19 cellular contexts compared by ENCODE assay signal in genomic region chr6:157063176-157063934, GRCh38.
DNase-seq lines count a peak whose midpoint lies in the region; ATAC-seq and TF ChIP-seq lines count a peak whose summit lies in the region.
"Had no signal": no experiment of that assay in that cellular context is flagged by ENCODE, and none has a peak within 500 bp of the region (broad histone marks: within the 10 kb centered on the region; RNA-seq: fewer than 3 reads in every experiment).

No MANE protein-coding gene starts in this region.

- H3K9ac ChIP-seq in colonic mucosa (ENCODE audit: low read depth in 2 of 2, low read length in 2 of 2): no peak overlapping the region

- intact Hi-C loops in colonic mucosa (cut with DNase I): no loop called here

- no peak for DNase-seq in activated CD4-positive, CD25-positive, alpha-beta regulatory T cell (lab: John Stamatoyannopoulos, UW)
- DNase-seq in NCI-H1048 (lab: John Stamatoyannopoulos, UW) (peak; percentile 29), naive B cell (no peak), COLO668 (lab: John Stamatoyannopoulos, UW; ENCODE audit: unreplicated experiment) (no peak), colonic mucosa (no peak), NAMALWA (ENCODE audit: low spot score) (no peak)
- DNase-seq: activated CD4-positive, alpha-beta T cell treated with anti-CD3 and anti-CD28 coated beads, Interleukin-2, amount 50 U/mL, for 48 hours; activated naive CD4-positive, alpha-beta T cell treated with anti-CD3 and anti-CD28 coated beads, Interleukin-2, amount 10 ng/mL, durations not matched to agents 7 days and 5 days; endodermal cell; GOT3; NCI-H2029 treated with DMSO at 0.1 percent for 48 hours; sigmoid colon; stimulated activated CD4-positive, alpha-beta T cell treated with anti-CD3 and anti-CD28 coated beads, Interleukin-4, amount 100 ng/mL, for 4 hours; T1000 had no signal

- H3K36me3 ChIP-seq in colonic mucosa: no peaks in the 10 kb centered on the region
- H3K36me3 ChIP-seq: neutrophil, sigmoid colon, SJSA1 had no signal

- H3K4me1 Mint-ChIP-seq in activated naive CD8-positive, alpha-beta T cell (ENCODE audit: low read depth): peaks cover 54% of the 10 kb centered on the region
- H3K4me1 Mint-ChIP-seq in naive B cell: peaks cover 41 to 76% (median 69%) of the 10 kb centered on the region in 3 donors

- peak overlapping the region; percentile 7 for H3K27ac Mint-ChIP-seq in activated naive CD8-positive, alpha-beta T cell
- H3K27ac Mint-ChIP-seq in naive B cell: peak overlapping the region in 4 of 6 donors; percentile 2 to 81 (median 36)
- H3K27ac Mint-ChIP-seq: activated naive CD4-positive, alpha-beta T cell treated with anti-CD3 and anti-CD28 coated beads, Interleukin-2, amount 10 ng/mL, durations not matched to agents 7 days and 5 days; endodermal cell; memory B cell had no signal

- peaks cover 8% of the 10 kb centered on the region for H3K36me3 Mint-ChIP-seq in activated naive CD8-positive, alpha-beta T cell
- peaks cover 0 to 10% of the 10 kb centered on the region in 2 donors for H3K36me3 Mint-ChIP-seq in naive B cell

- no peaks in the 10 kb centered on the region for H3K4me1 ChIP-seq in colonic mucosa
- H3K4me1 ChIP-seq: SJSA1 had no signal

- no peaks in the 10 kb centered on the region for H3K27me3 Mint-ChIP-seq in activated naive CD8-positive, alpha-beta T cell
- no peaks in the 10 kb centered on the region for H3K27me3 Mint-ChIP-seq in naive B cell
- H3K27me3 Mint-ChIP-seq: activated naive CD4-positive, alpha-beta T cell treated with anti-CD3 and anti-CD28 coated beads, Interleukin-2, amount 10 ng/mL, durations not matched to agents 7 days and 5 days; memory B cell had no signal

- H3K9me3 ChIP-seq in colonic mucosa: no peaks in the 10 kb centered on the region
- H3K9me3 ChIP-seq: neutrophil, sigmoid colon, SJSA1 had no signal

- H3K4me3 ChIP-seq in colonic mucosa: no peak overlapping the region
- H3K4me3 ChIP-seq: sigmoid colon, SJSA1 had no signal

- H3K27me3 ChIP-seq in colonic mucosa: no peaks in the 10 kb centered on the region
- H3K27me3 ChIP-seq: neutrophil, sigmoid colon, SJSA1 had no signal

- peak; percentile 63 to 81 for ATAC-seq in activated CD4-positive, CD25-positive, alpha-beta regulatory T cell treated with anti-CD3 and anti-CD28 coated beads, Interleukin-2, amount 50 U/mL, for 24 hours
- ATAC-seq in naive B cell (ENCODE audit: low read depth in 2 of 2): no peak

- no peak overlapping the region for H3K27ac ChIP-seq in colonic mucosa
- H3K27ac ChIP-seq: neutrophil, sigmoid colon, SJSA1 had no signal

- no peaks in the 10 kb centered on the region for H3K9me3 Mint-ChIP-seq in activated naive CD8-positive, alpha-beta T cell (ENCODE audit: low read depth)
- no peaks in the 10 kb centered on the region for H3K9me3 Mint-ChIP-seq in naive B cell
- H3K9me3 Mint-ChIP-seq: activated naive CD4-positive, alpha-beta T cell treated with anti-CD3 and anti-CD28 coated beads, Interleukin-2, amount 10 ng/mL, durations not matched to agents 7 days and 5 days; endodermal cell; memory B cell had no signal

- no peak overlapping the region for H3K4me3 Mint-ChIP-seq in activated naive CD8-positive, alpha-beta T cell
- H3K4me3 Mint-ChIP-seq in naive B cell: peak overlapping the region in 1 of 8 donors; percentile 30
- H3K4me3 Mint-ChIP-seq: activated naive CD4-positive, alpha-beta T cell treated with anti-CD3 and anti-CD28 coated beads, Interleukin-2, amount 10 ng/mL, durations not matched to agents 7 days and 5 days; endodermal cell; memory B cell had no signal

- no peak for TF ChIP-seq CTCF in colonic mucosa (IDR thresholded peaks at IDR 0.05)

Comparison
In these comparisons a context has a peak if more than half of its experiments do, and no peak if none do; other contexts are left out.
1. ATAC-seq: peak in activated CD4-positive, CD25-positive, alpha-beta regulatory T cell treated with anti-CD3 and anti-CD28 coated beads, Interleukin-2, amount 50 U/mL, for 24 hours (2 of 2); none in naive B cell (0 of 2).